ENCODE assay signal across 10 cellular contexts in the genomic region with DNA sequence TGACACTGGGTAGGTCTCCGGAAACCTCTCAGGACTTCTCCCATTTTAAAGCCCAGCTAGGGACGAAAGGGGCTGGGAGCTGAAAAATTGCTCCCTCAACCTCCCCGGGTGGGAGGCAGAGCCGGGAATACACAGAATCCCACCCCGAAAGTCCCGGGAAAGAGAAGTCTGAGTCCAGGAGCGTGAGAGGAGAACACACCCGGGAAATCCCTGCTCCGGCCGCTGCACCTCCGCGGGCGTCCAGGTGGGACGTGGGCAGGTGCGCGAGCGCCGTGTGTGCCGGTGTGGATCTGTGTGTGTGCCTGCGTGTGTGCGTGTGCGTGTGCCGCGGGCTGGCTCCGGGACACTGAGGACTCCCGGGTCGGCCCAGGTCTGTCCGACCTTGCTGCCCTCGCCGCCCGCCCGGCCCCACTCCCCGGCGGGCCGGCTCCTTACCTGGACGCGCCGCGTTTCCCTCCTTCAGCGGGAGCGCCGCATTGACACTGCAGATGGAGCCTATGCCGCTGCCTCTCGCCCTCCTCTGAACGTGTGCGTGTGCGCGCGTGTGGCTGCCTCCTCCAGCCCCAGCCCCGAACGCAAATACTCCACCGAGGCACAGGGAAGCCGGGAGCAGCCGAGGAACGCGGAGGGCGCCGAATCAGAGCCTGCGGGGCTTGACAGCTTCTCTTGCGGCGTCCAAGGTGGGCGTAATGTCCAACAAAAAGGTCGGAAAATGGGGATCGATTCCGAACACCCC. TPM values are rescaled to one million over a fixed set of nuclear protein-coding genes. Genes with fewer than 3 reads are reported as not detected.
DNase-seq lines count a peak whose midpoint lies in the region; ATAC-seq and TF ChIP-seq lines count a peak whose summit lies in the region.
"Had no signal": no experiment of that assay in that cellular context is flagged by ENCODE, and none has a peak within 500 bp of the region (broad histone marks: within the 10 kb centered on the region; RNA-seq: fewer than 3 reads in every experiment).

A gene with protein sequence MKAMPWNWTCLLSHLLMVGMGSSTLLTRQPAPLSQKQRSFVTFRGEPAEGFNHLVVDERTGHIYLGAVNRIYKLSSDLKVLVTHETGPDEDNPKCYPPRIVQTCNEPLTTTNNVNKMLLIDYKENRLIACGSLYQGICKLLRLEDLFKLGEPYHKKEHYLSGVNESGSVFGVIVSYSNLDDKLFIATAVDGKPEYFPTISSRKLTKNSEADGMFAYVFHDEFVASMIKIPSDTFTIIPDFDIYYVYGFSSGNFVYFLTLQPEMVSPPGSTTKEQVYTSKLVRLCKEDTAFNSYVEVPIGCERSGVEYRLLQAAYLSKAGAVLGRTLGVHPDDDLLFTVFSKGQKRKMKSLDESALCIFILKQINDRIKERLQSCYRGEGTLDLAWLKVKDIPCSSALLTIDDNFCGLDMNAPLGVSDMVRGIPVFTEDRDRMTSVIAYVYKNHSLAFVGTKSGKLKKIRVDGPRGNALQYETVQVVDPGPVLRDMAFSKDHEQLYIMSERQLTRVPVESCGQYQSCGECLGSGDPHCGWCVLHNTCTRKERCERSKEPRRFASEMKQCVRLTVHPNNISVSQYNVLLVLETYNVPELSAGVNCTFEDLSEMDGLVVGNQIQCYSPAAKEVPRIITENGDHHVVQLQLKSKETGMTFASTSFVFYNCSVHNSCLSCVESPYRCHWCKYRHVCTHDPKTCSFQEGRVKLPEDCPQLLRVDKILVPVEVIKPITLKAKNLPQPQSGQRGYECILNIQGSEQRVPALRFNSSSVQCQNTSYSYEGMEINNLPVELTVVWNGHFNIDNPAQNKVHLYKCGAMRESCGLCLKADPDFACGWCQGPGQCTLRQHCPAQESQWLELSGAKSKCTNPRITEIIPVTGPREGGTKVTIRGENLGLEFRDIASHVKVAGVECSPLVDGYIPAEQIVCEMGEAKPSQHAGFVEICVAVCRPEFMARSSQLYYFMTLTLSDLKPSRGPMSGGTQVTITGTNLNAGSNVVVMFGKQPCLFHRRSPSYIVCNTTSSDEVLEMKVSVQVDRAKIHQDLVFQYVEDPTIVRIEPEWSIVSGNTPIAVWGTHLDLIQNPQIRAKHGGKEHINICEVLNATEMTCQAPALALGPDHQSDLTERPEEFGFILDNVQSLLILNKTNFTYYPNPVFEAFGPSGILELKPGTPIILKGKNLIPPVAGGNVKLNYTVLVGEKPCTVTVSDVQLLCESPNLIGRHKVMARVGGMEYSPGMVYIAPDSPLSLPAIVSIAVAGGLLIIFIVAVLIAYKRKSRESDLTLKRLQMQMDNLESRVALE (N-terminal part only) (minus strand): TSS at position 484 of the 736 bp plus-strand sequence. CDS start 67,777 bp downstream, outside the sequence.

- H3K9me3 ChIP-seq in fibroblast of lung (ENCODE audit: control insufficient read depth, insufficient read depth, low read depth, low read length) (no peaks in the 10 kb centered on the region), neuron (ENCODE audit: low read length) (no peaks in the 10 kb centered on the region), OCI-LY7 (ENCODE audit: low read length) (no peaks in the 10 kb centered on the region)

- no peak for TF ChIP-seq POLR2A in GM18505 (IDR thresholded peaks at IDR 0.05; ENCODE audit: borderline replicate concordance, extremely low read depth, insufficient read depth, insufficient read length)

- H3K36me3 ChIP-seq in fibroblast of lung (ENCODE audit: control insufficient read depth, insufficient read depth, low read length) (no peaks in the 10 kb centered on the region), neuron (ENCODE audit: insufficient read depth, low read length) (no peaks in the 10 kb centered on the region), OCI-LY7 (ENCODE audit: insufficient read depth, low read length) (no peaks in the 10 kb centered on the region)

- no TSS peak for BruUV-seq in OCI-LY7 (replicated peaks; lab: Mats Ljungman, UMichigan)

- CTCF ChIA-PET in OCI-LY7 (lab: Charles Lee; ENCODE audit: unreplicated experiment), result no interaction called here

- DNase-seq in GM13977 (ENCODE audit: low spot score) (peak; percentile 21), RPMI8226 (peak; percentile 26), fibroblast of lung (ENCODE audit: low read depth in 2 of 2) (peak; percentile 17 to 26), HPDE6-E6E7 (ENCODE audit: extremely low spot score) (no peak), OCI-LY7 (ENCODE audit: low spot score) (no peak)
- DNase-seq in activated CD4-positive, CD25-positive, alpha-beta regulatory T cell treated with anti-CD3 and anti-CD28 coated beads, Interleukin-2, amount 50 U/mL, for 72 hours, result no peak

- H4K20me1 ChIP-seq in fibroblast of lung (ENCODE audit: control insufficient read depth, extremely low read depth, insufficient read depth, low read length) (no peaks in the 10 kb centered on the region), OCI-LY7 (ENCODE audit: insufficient read depth, low read length) (no peaks in the 10 kb centered on the region; the same call in 1 of the 2 replicates)

- intact Hi-C loops in OCI-LY7 (cut with micrococcal nuclease; ENCODE audit: unreplicated experiment), result no loop called here

- H2AFZ ChIP-seq in fibroblast of lung (ENCODE audit: low read length) (peak within 1 kb of the TSS; percentile 31), neuron (ENCODE audit: low read depth, low read length) (peak within 1 kb of the TSS; percentile 84), OCI-LY7 (ENCODE audit: low read length) (no peak within 1 kb of the TSS)

- no peaks in the 10 kb centered on the region for H3K9me2 ChIP-seq in OCI-LY7 (ENCODE audit: insufficient read depth, low read length)

- H3K27me3 ChIP-seq in fibroblast of lung (ENCODE audit: control insufficient read depth, insufficient read depth, low read length) (peaks cover 7% of the 10 kb centered on the region), neuron (ENCODE audit: insufficient read depth, low read length) (peaks cover 63% of the 10 kb centered on the region)

- no peak for ATAC-seq in GM18505 (IDR thresholded peaks at IDR 0.05; ENCODE audit: unreplicated experiment)

- H3K27ac ChIP-seq in fibroblast of lung (ENCODE audit: insufficient read depth, low read length) (no peak within 1 kb of the TSS), OCI-LY7 (ENCODE audit: low read depth, low read length, poor library complexity, severe bottlenecking) (no peak within 1 kb of the TSS)
- H3K27ac ChIP-seq: epithelial cell of prostate had no signal

- H3K4me1 ChIP-seq in fibroblast of lung (ENCODE audit: control insufficient read depth, extremely low read depth, insufficient read depth, low read length) (peaks cover 3% of the 10 kb centered on the region), neuron (ENCODE audit: insufficient read depth, low read length) (peaks cover 22% of the 10 kb centered on the region), OCI-LY7 (ENCODE audit: insufficient read depth, low read length, poor library complexity, severe bottlenecking) (no peaks in the 10 kb centered on the region)

- POLR2A ChIA-PET in OCI-LY7 (lab: Charles Lee), result no interaction called here

- H3K4me2 ChIP-seq in fibroblast of lung (ENCODE audit: extremely low read depth, insufficient read depth, low read length) (peak within 1 kb of the TSS; percentile 69), OCI-LY7 (ENCODE audit: low read length) (no peak within 1 kb of the TSS)

- H3K9ac ChIP-seq in fibroblast of lung (ENCODE audit: insufficient read depth, low read length), result peak within 1 kb of the TSS; percentile 46

- in situ Hi-C loops in GM13977 (cut with MboI; ENCODE audit: low pct_unique_long_range_greater_than_20kb, low sequenced_read_pairs, unreplicated experiment), result loop anchor here (25.0 kb wide), 1 partner anchor 264 kb away; no protein-coding TSS in a partner anchor

- H3K4me3 ChIP-seq in fibroblast of lung (replicated peaks in 1 of 4; ENCODE audit: control extremely low read depth in 1 of 4, insufficient read depth in 1 of 4, low read depth in 3 of 4, low read length in 4 of 4) (peak within 1 kb of the TSS; percentile 38 to 58 (median 48)), neuron (ENCODE audit: low read length) (peak within 1 kb of the TSS; percentile 36), OCI-LY7 (ENCODE audit: low read depth, low read length, poor library complexity, severe bottlenecking) (no peak within 1 kb of the TSS)

- H3K79me2 ChIP-seq in fibroblast of lung (ENCODE audit: control insufficient read depth, insufficient read depth, low read length) (no peaks in the 10 kb centered on the region), OCI-LY7 (ENCODE audit: insufficient read depth, low read depth, low read length) (no peaks in the 10 kb centered on the region)

- TF ChIP-seq CTCF in GM13977 (IDR thresholded peaks at IDR 0.05; ENCODE audit: extremely low read depth, insufficient read depth, missing control alignments), result no peak
- TF ChIP-seq CTCF in fibroblast of lung (conservative IDR thresholded peaks at IDR 0.05 in 1 of 2, IDR thresholded peaks at IDR 0.05 in 1 of 2; ENCODE audit: low read depth in 1 of 2, low read length in 2 of 2), result no peak
- no peak for TF ChIP-seq CTCF in OCI-LY7 (conservative IDR thresholded peaks at IDR 0.05; ENCODE audit: low read length)

RNA-seq across cellular contexts. Expression of the gene that starts here (rescaled TPM):
- total RNA-seq in fibroblast of lung (1.2 and 1.8 TPM in 2 replicates), OCI-LY7 (2022) (not detected in 2 replicates)
- polyA plus RNA-seq in fibroblast of lung, result 1.5 and 2.4 TPM in 2 replicates
- polyA plus RNA-seq in fibroblast of lung (2012), result 1.6 and 2.1 TPM in 2 replicates
- polyA minus RNA-seq in fibroblast of lung (ENCODE audit: low replicate concordance), result 17.6 and 20.3 TPM in 2 replicates
- total RNA-seq in OCI-LY7 (2014; rRNA removed; shearing (Covaris generic)), result not detected in 2 replicates
- polyA plus RNA-seq: IgD-negative memory B cell had no signal

Comparison
In these comparisons a context has a peak if more than half of its experiments do, and no peak if none do; other contexts are left out.
1. DNase-seq: peak in GM13977 (single experiment), RPMI8226 (single experiment) and fibroblast of lung (2 of 2); none in HPDE6-E6E7 (single experiment), activated CD4-positive, CD25-positive, alpha-beta regulatory T cell treated with anti-CD3 and anti-CD28 coated beads, Interleukin-2, amount 50 U/mL, for 72 hours (single experiment) and OCI-LY7 (single experiment).